Comparison of ENCODE assay signal across 22 cellular contexts in genomic region chr13:75417647-75418046, GRCh38.
DNase-seq lines count a peak whose midpoint lies in the region; ATAC-seq, FAIRE-seq and TF ChIP-seq lines count a peak whose summit lies in the region.
"Had no signal": no experiment of that assay in that cellular context is flagged by ENCODE, and none has a peak within 500 bp of the region (broad histone marks: within the 10 kb centered on the region; RNA-seq: fewer than 3 reads in every experiment).

No MANE protein-coding gene starts in this region.

- H2AFZ ChIP-seq in keratinocyte (ENCODE audit: control insufficient read depth, low read length), result no peak overlapping the region

- POLR2A ChIA-PET in RWPE1 (lab: Yijun Ruan, JAX; ENCODE audit: low non-redundant PET), result no interaction called here

- intact Hi-C loops in heart right ventricle (cut with DNase I), result loop anchor here in 1 of 10 donors (10.0 kb wide), 1 partner anchor 57 kb away; no protein-coding TSS in a partner anchor
- intact Hi-C loops in left ventricle myocardium superior (cut with micrococcal nuclease), result no loop called here
- intact Hi-C loops in sigmoid colon (cut with DNase I), result no loop called here

- peaks cover 0 to 81% (median 52%) of the 10 kb centered on the region in 9 donors for H3K4me1 ChIP-seq in heart right ventricle
- peaks cover 28% of the 10 kb centered on the region for H3K4me1 ChIP-seq in keratinocyte (ENCODE audit: control insufficient read depth, extremely low read depth, insufficient read depth, low read length)
- peaks cover 0 to 59% (median 38%) of the 10 kb centered on the region in 5 donors for H3K4me1 ChIP-seq in subcutaneous abdominal adipose tissue (ENCODE audit: control insufficient read depth in 5 of 5, insufficient read depth in 5 of 5, low read length in 5 of 5)
- H3K4me1 ChIP-seq in sigmoid colon, result peaks cover 0 to 32% (median 27%) of the 10 kb centered on the region in 4 donors

- H3K9ac ChIP-seq in keratinocyte (ENCODE audit: control insufficient read depth, extremely low read depth, insufficient read depth, low read length), result no peak overlapping the region
- H3K9ac ChIP-seq in subcutaneous abdominal adipose tissue (ENCODE audit: low read length in 5 of 5), result no peak overlapping the region

- no peaks in the 10 kb centered on the region for H3K36me3 ChIP-seq in heart right ventricle
- no peaks in the 10 kb centered on the region for H3K36me3 ChIP-seq in keratinocyte (ENCODE audit: control insufficient read depth in 2 of 2, extremely low read depth in 1 of 2, insufficient read depth in 2 of 2, low read length in 2 of 2)
- no peaks in the 10 kb centered on the region for H3K36me3 ChIP-seq in subcutaneous abdominal adipose tissue (ENCODE audit: control insufficient read depth in 5 of 5, insufficient read depth in 5 of 5, low read length in 5 of 5)
- no peaks in the 10 kb centered on the region for H3K36me3 ChIP-seq in sigmoid colon
- H3K36me3 ChIP-seq: gastroesophageal sphincter had no signal

- DNase-seq in heart right ventricle, result no peak
- no peak for DNase-seq in left ventricle myocardium superior
- DNase-seq in RWPE1 (ENCODE audit: low spot score), result peak; percentile 13
- DNase-seq in keratinocyte (ENCODE audit: low read depth, low spot score), result no peak
- DNase-seq in sigmoid colon, result no peak
- DNase-seq: activated CD4-positive, alpha-beta T cell treated with anti-CD3 and anti-CD28 coated beads for 36 hours; aorta; CD4-positive, CD25-positive, alpha-beta regulatory T cell; Karpas-422; natural killer cell; NCI-H187; NCI-H446; posterior cingulate gyrus; stimulated activated naive CD8-positive, alpha-beta T cell treated with anti-CD3 and anti-CD28 coated beads, Interleukin-15, amount 100 ng/mL, for 72 hours had no signal

- peak overlapping the region; percentile 60 for H3K4me2 ChIP-seq in keratinocyte (ENCODE audit: control insufficient read depth, extremely low read depth, insufficient read depth, low read depth, low read length)

- TF ChIP-seq POLR2A in sigmoid colon (IDR thresholded peaks at IDR 0.05), result no peak

- CTCF ChIA-PET in RWPE1 (lab: Yijun Ruan, JAX), result interaction anchor here (0.6 to 0.8 kb wide), 2 partner anchors 65 to 1520 kb away, joined by 3 to 5 read pairs; partner anchors contain the start of gene TBC1D4

- no peak for TF ChIP-seq CTCF in heart right ventricle (IDR thresholded peaks at IDR 0.05)
- TF ChIP-seq CTCF in RWPE1 (conservative IDR thresholded peaks at IDR 0.05; ENCODE audit: low read depth), result no peak
- TF ChIP-seq CTCF in keratinocyte (optimal IDR thresholded peaks at IDR 0.05 in 1 of 3, IDR thresholded peaks at IDR 0.05 in 1 of 3, conservative IDR thresholded peaks at IDR 0.05 in 1 of 3; ENCODE audit: extremely low read depth in 1 of 3, insufficient read depth in 2 of 3, low read length in 3 of 3), result no peak
- no peak for TF ChIP-seq CTCF in sigmoid colon (IDR thresholded peaks at IDR 0.05)

- H4K20me1 ChIP-seq in keratinocyte (ENCODE audit: control insufficient read depth, extremely low read depth, insufficient read depth, low read length), result peaks cover 5% of the 10 kb centered on the region

- H3K27ac ChIP-seq in heart right ventricle (peak overlapping the region in 8 of 10 donors; percentile 32 to 80 (median 74)), RWPE1 (peak overlapping the region; percentile 76; the same call in 1 of the 2 replicates), keratinocyte (ENCODE audit: control insufficient read depth, insufficient read depth, low read length) (peak overlapping the region; percentile 28), subcutaneous abdominal adipose tissue (ENCODE audit: low read depth, low read length) (peak overlapping the region; percentile 64), sigmoid colon (peak overlapping the region in 1 of 4 donors; percentile 20)
- H3K27ac ChIP-seq: SK-N-MC had no signal

- H3K9me3 ChIP-seq in heart right ventricle, result no peaks in the 10 kb centered on the region
- no peaks in the 10 kb centered on the region for H3K9me3 ChIP-seq in keratinocyte (ENCODE audit: control insufficient read depth, low read depth, low read length)
- no peaks in the 10 kb centered on the region for H3K9me3 ChIP-seq in subcutaneous abdominal adipose tissue (ENCODE audit: control insufficient read depth in 5 of 5, low read length in 5 of 5)
- H3K9me3 ChIP-seq in sigmoid colon, result no peaks in the 10 kb centered on the region
- H3K9me3 ChIP-seq: gastroesophageal sphincter had no signal

- 36 to 46% methylated on average over 2 of the region's 2 CpGs for WGBS in heart right ventricle, 2 donors
- 31 to 63% methylated on average over 2 of the region's 2 CpGs for WGBS in sigmoid colon, 2 donors

- dilution Hi-C loops in keratinocyte (cut with MboI; ENCODE audit: extremely low pct_ligation_motif_present, low sequenced_read_pairs), result no loop called here

- peaks cover 4% of the 10 kb centered on the region for H3K9me1 ChIP-seq in keratinocyte (ENCODE audit: control insufficient read depth, extremely low read depth, insufficient read depth, low read length)

- FAIRE-seq in keratinocyte (lab: Jason Lieb, UNC), result no peak
- FAIRE-seq: colon, urothelium cell line had no signal

- H3K4me3 ChIP-seq in heart right ventricle, result no peak overlapping the region
- no peak overlapping the region for H3K4me3 ChIP-seq in keratinocyte (ENCODE audit: control insufficient read depth in 2 of 3, extremely low read depth in 1 of 3, insufficient read depth in 2 of 3, low read depth in 1 of 3, low read length in 3 of 3)
- H3K4me3 ChIP-seq in subcutaneous abdominal adipose tissue (ENCODE audit: low read depth in 1 of 5, low read length in 5 of 5), result no peak overlapping the region
- no peak overlapping the region for H3K4me3 ChIP-seq in sigmoid colon
- H3K4me3 ChIP-seq: gastroesophageal sphincter, lung, SK-N-MC had no signal

- H3K79me2 ChIP-seq in keratinocyte (ENCODE audit: control insufficient read depth, insufficient read depth, low read length), result peaks cover 16% of the 10 kb centered on the region

- ATAC-seq in heart right ventricle, result no peak
- no peak for ATAC-seq in left ventricle myocardium superior
- no peak for ATAC-seq in GM18519 (IDR thresholded peaks at IDR 0.05; ENCODE audit: low FRiP score, unreplicated experiment)
- no peak for ATAC-seq in HG03159 (IDR thresholded peaks at IDR 0.05; ENCODE audit: unreplicated experiment)
- ATAC-seq: activated CD4-positive, alpha-beta T cell treated with anti-CD3 and anti-CD28 coated beads for 36 hours; gastroesophageal sphincter; natural killer cell; stimulated activated naive CD8-positive, alpha-beta T cell treated with anti-CD3 and anti-CD28 coated beads, Interleukin-15, amount 100 ng/mL, for 72 hours had no signal

- no peak for TF ChIP-seq EP300 in sigmoid colon (IDR thresholded peaks at IDR 0.05)

- H3K27me3 ChIP-seq in heart right ventricle (no peaks in the 10 kb centered on the region), keratinocyte (ENCODE audit: control insufficient read depth, extremely low read depth, insufficient read depth, low read length) (no peaks in the 10 kb centered on the region), subcutaneous abdominal adipose tissue (ENCODE audit: control insufficient read depth in 5 of 5, insufficient read depth in 4 of 5, low read length in 5 of 5) (no peaks in the 10 kb centered on the region), sigmoid colon (no peaks in the 10 kb centered on the region)
- H3K27me3 ChIP-seq: gastroesophageal sphincter had no signal
